Comparison of ENCODE assay signal across 9 cellular contexts in genomic region chr11:85811624-85812023, GRCh38. TPM values are rescaled to one million over a fixed set of nuclear protein-coding genes. Genes with fewer than 3 reads are reported as not detected.
DNase-seq lines count a peak whose midpoint lies in the region; ATAC-seq, FAIRE-seq and TF ChIP-seq lines count a peak whose summit lies in the region.
"Had no signal": no experiment of that assay in that cellular context is flagged by ENCODE, and none has a peak within 500 bp of the region (broad histone marks: within the 10 kb centered on the region; RNA-seq: fewer than 3 reads in every experiment).

No MANE protein-coding gene starts in this region.

- DNase-seq in NCI-H146 (lab: John Stamatoyannopoulos, UW) (peak; percentile 42), NCI-H146 treated with DMSO at 0.1 percent for 48 hours (lab: John Stamatoyannopoulos, UW; ENCODE audit: unreplicated experiment) (no peak), kidney (no peak), OCI-M2 (lab: John Stamatoyannopoulos, UW; ENCODE audit: unreplicated experiment) (no peak), ureter (ENCODE audit: low spot score) (no peak), caudate nucleus (lab: John Stamatoyannopoulos, UW) (no peak)
- no peak for DNase-seq in stimulated activated naive B cell treated with anti-CD40 and anti-IgM and Interleukin-4, amounts not matched to agents 10 μg/mL and 1 μg/mL and 100 μg/mL, for 72 hours

- no peaks in the 10 kb centered on the region for H3K27me3 Mint-ChIP-seq in activated naive CD8-positive, alpha-beta T cell
- H3K27me3 Mint-ChIP-seq in stimulated activated naive B cell treated with anti-CD40 and anti-IgM and Interleukin-4, amounts not matched to agents 10 μg/mL and 1 μg/mL and 100 μg/mL, for 72 hours: peaks cover 12 to 25% of the 10 kb centered on the region in 2 donors

- no peak overlapping the region for H3K27ac Mint-ChIP-seq in activated naive CD8-positive, alpha-beta T cell
- H3K27ac Mint-ChIP-seq in stimulated activated naive B cell treated with anti-CD40 and anti-IgM and Interleukin-4, amounts not matched to agents 10 μg/mL and 1 μg/mL and 100 μg/mL, for 72 hours: peak overlapping the region; percentile 40

- peaks cover 44% of the 10 kb centered on the region for H3K4me1 Mint-ChIP-seq in activated naive CD8-positive, alpha-beta T cell (ENCODE audit: low read depth)
- peaks cover 10 to 19% of the 10 kb centered on the region in 2 donors for H3K4me1 Mint-ChIP-seq in stimulated activated naive B cell treated with anti-CD40 and anti-IgM and Interleukin-4, amounts not matched to agents 10 μg/mL and 1 μg/mL and 100 μg/mL, for 72 hours

- H3K27ac ChIP-seq in kidney (ENCODE audit: low read depth in 2 of 2, low read length in 2 of 2): peak overlapping the region in 1 of 2 donors; percentile 10
- H3K27ac ChIP-seq in caudate nucleus (ENCODE audit: low read depth, low read length): no peak overlapping the region

- peak overlapping the region; percentile 55 to 89 for H3K4me3 ChIP-seq in kidney (ENCODE audit: low read length in 2 of 2)

- peaks cover 2% of the 10 kb centered on the region for H3K36me3 Mint-ChIP-seq in activated naive CD8-positive, alpha-beta T cell
- no peaks in the 10 kb centered on the region for H3K36me3 Mint-ChIP-seq in stimulated activated naive B cell treated with anti-CD40 and anti-IgM and Interleukin-4, amounts not matched to agents 10 μg/mL and 1 μg/mL and 100 μg/mL, for 72 hours

- no peaks in the 10 kb centered on the region for H3K36me3 ChIP-seq in kidney (ENCODE audit: control insufficient read depth in 1 of 2, insufficient read depth in 2 of 2, low read length in 2 of 2)

- H3K9me3 Mint-ChIP-seq in activated naive CD8-positive, alpha-beta T cell (ENCODE audit: low read depth): no peaks in the 10 kb centered on the region
- H3K9me3 Mint-ChIP-seq in stimulated activated naive B cell treated with anti-CD40 and anti-IgM and Interleukin-4, amounts not matched to agents 10 μg/mL and 1 μg/mL and 100 μg/mL, for 72 hours: no peaks in the 10 kb centered on the region

- no peak for ATAC-seq in stimulated activated naive B cell treated with anti-CD40 and anti-IgM and Interleukin-4, amounts not matched to agents 10 μg/mL and 1 μg/mL and 100 μg/mL, for 72 hours (replicated peaks)

- intact Hi-C loops in kidney (cut with DNase I): no loop called here

- TF ChIP-seq CTCF in kidney (IDR thresholded peaks at IDR 0.05; ENCODE audit: borderline replicate concordance, extremely low read depth, insufficient read depth): no peak

- FAIRE-seq in kidney (lab: Jason Lieb, UNC): no peak

- H3K4me1 ChIP-seq in kidney (ENCODE audit: control insufficient read depth in 1 of 2, insufficient read depth in 1 of 2, low read depth in 1 of 2, low read length in 2 of 2): peaks cover 0 to 10% of the 10 kb centered on the region in 2 donors

- H3K9ac ChIP-seq in kidney (ENCODE audit: low read length in 2 of 2): peak overlapping the region; percentile 55 to 56

- H3K4me3 Mint-ChIP-seq in activated naive CD8-positive, alpha-beta T cell: peak overlapping the region; percentile 88
- peak overlapping the region; percentile 76 to 78 for H3K4me3 Mint-ChIP-seq in stimulated activated naive B cell treated with anti-CD40 and anti-IgM and Interleukin-4, amounts not matched to agents 10 μg/mL and 1 μg/mL and 100 μg/mL, for 72 hours

- no peaks in the 10 kb centered on the region for H3K9me3 ChIP-seq in kidney (ENCODE audit: control insufficient read depth in 1 of 2, low read length in 2 of 2)

RNA-seq across cellular contexts. Expression of gene SYTL2, which starts 0.7 kb away (rescaled TPM):
- total RNA-seq in kidney (187 TPM), ureter (254 TPM)
- 19.8 TPM for polyA plus RNA-seq in kidney (ENCODE audit: insufficient read depth, low read depth, low replicate concordance)

RNA-seq across cellular contexts. Expression of gene CCDC83, which starts 43.6 kb away (rescaled TPM):
- total RNA-seq in kidney (not detected), ureter (not detected)
- polyA plus RNA-seq in kidney (ENCODE audit: insufficient read depth, low read depth, low replicate concordance): not detected
- total RNA-seq: lung microvascular endothelial cell had no signal
